In the genomic region with DNA sequence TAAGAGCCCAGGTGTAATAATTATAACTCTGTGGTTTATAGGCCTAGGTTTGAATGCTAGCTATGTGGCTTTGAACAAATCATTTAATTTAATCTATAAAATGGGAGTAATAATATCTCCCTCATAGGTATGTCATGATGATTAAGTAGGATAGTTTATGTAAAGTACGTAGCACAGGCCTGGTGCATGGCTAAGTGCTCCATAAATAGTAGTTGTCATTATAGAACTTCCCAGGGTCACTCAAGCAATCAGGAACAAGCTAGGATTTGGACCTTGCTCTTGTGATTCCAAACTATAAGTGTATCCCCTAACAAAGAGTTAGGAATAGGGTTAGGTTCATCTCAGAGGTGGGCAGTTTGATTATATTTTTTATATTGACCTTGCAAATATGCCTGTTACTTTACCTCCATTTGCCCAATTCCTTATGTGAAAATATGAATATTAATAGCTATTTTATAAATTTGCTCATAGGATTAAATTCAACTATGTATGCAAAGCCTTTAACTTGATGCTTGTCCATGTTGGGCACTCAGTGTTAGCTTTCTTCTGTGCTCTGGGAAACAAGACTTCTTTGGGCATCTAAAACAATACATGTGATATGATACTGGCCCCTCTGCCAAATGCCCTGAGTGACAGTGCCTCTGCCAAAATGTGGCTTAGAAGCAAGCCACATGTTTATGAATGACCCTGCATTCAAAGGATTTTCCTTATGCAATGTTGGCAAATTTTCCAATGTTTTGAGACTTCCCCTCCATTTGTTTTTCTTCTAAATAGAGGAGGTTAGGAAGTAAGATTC, we compare ENCODE assay signal across 26 cellular contexts.
"Had no signal": no experiment of that assay in that cellular context is flagged by ENCODE, and none has a peak within 500 bp of the region (broad histone marks: within the 10 kb centered on the region; RNA-seq: fewer than 3 reads in every experiment).

No MANE protein-coding gene starts in this region.

- H3K4me3 ChIP-seq: dorsolateral prefrontal cortex, gastroesophageal sphincter, heart right ventricle, lung, pancreas, smooth muscle cell, suprapubic skin, transverse colon, upper lobe of right lung, uterus had no signal

- ATAC-seq: esophagus mucosa; foreskin keratinocyte; gastroesophageal sphincter; left colon; natural killer cell treated with Interleukin-12 subunit alpha and Interleukin-12 subunit beta and Interleukin-15 and Interleukin-18, amount 100 ng/mL, for 72 hours; pancreas; sciatic nerve; stimulated activated naive CD8-positive, alpha-beta T cell treated with anti-CD3 and anti-CD28 coated beads, Interleukin-15, amount 100 ng/mL, for 72 hours; upper lobe of right lung had no signal

- H3K27me3 ChIP-seq: dorsolateral prefrontal cortex, foreskin keratinocyte, gastroesophageal sphincter, heart right ventricle, neutrophil, pancreas, suprapubic skin, transverse colon, upper lobe of right lung, uterus had no signal

- H3K27ac ChIP-seq: dorsolateral prefrontal cortex, epithelial cell of prostate, foreskin keratinocyte, gastroesophageal sphincter, heart right ventricle, neutrophil, pancreas, suprapubic skin, transverse colon, upper lobe of right lung, uterus had no signal

- DNase-seq: dorsolateral prefrontal cortex; effector CD4-positive, alpha-beta T cell; foreskin keratinocyte; hippocampal formation; left colon; naive B cell; pancreas; stimulated activated CD4-positive, alpha-beta T cell treated with anti-CD3 and anti-CD28 coated beads, Interleukin-12 subunit alpha, Interleukin-12 subunit beta, amount 100 ng/mL, for 4 hours; stimulated activated CD4-positive, alpha-beta T cell treated with anti-CD3 and anti-CD28 coated beads, Interleukin-1b, Interleukin-23, amount 100 ng/mL, for 48 hours; stimulated activated CD4-positive, alpha-beta T cell treated with anti-CD3 and anti-CD28 coated beads, Interleukin-4, amount 100 ng/mL, for 1 hour; stimulated activated CD8-positive, alpha-beta memory T cell treated with anti-CD3 and anti-CD28 coated beads, Interleukin-4, amount 100 ng/mL, for 48 hours; stimulated activated naive CD4-positive, alpha-beta T cell; stimulated activated naive CD8-positive, alpha-beta T cell treated with anti-CD3 and anti-CD28 coated beads, Interleukin-15, amount 100 ng/mL, for 72 hours; transverse colon; upper lobe of right lung; uterus had no signal

- H3K36me3 ChIP-seq: gastroesophageal sphincter, heart right ventricle, neutrophil, pancreas, suprapubic skin, transverse colon, upper lobe of right lung, uterus had no signal

- H3K9me3 ChIP-seq: gastroesophageal sphincter, heart right ventricle, neutrophil, pancreas, suprapubic skin, transverse colon, upper lobe of right lung, uterus had no signal
